ENCODE assay signal across 8 cellular contexts in the genomic region with DNA sequence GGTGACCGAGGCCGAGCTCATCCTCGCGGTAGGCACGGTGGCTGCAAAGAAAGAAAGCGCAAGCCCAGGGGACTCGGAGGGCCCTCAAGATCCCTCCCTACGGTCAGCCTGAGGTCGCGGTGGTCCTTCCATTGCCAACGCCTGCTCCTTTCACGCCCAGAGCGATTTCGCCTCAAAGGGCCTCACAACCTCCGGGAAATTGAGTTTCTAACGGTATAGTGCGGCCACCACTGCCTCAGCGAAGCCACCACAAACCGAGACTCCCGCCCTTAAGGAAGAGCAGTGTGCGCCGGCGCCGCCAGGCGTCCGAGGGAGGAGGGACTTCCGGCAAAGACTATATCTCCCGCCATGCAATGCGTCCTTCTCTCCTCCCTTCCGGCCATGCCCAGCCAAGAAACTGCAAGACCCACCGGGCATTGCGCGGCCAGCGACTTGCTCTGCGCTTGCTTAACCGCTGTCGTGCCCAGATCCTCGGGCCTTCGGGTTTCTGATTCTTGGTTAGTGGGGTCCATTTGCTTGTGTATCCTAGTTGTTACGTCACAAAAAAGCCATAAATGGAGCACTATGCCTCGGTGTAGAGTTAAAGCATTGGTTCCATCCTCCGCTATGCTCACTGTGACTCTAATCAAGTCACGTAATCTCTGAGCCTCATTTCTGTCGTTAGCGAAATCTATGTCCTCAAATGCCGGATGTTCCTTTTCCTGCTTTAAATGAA. TPM values are rescaled to one million over a fixed set of nuclear protein-coding genes. Genes with fewer than 3 reads are reported as not detected.
DNase-seq lines count a peak whose midpoint lies in the region; ATAC-seq and TF ChIP-seq lines count a peak whose summit lies in the region.

A gene with protein sequence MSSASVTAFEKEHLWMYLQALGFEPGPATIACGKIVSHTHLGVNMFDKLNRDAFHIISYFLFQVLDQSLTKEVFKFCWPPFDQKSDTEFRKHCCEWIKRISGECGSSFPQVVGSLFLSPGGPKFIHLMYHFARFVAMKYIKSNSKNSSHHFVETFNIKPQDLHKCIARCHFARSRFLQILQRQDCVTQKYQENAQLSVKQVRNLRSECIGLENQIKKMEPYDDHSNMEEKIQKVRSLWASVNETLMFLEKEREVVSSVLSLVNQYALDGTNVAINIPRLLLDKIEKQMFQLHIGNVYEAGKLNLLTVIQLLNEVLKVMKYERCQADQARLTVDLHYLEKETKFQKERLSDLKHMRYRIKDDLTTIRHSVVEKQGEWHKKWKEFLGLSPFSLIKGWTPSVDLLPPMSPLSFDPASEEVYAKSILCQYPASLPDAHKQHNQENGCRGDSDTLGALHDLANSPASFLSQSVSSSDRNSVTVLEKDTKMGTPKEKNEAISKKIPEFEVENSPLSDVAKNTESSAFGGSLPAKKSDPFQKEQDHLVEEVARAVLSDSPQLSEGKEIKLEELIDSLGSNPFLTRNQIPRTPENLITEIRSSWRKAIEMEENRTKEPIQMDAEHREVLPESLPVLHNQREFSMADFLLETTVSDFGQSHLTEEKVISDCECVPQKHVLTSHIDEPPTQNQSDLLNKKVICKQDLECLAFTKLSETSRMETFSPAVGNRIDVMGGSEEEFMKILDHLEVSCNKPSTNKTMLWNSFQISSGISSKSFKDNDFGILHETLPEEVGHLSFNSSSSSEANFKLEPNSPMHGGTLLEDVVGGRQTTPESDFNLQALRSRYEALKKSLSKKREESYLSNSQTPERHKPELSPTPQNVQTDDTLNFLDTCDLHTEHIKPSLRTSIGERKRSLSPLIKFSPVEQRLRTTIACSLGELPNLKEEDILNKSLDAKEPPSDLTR (minus strand): TSS at position 274 of the 715 bp plus-strand sequence. CDS start 253 bp downstream, at position 21.

- POLR2A ChIA-PET in AG04450 (lab: Yijun Ruan, JAX), result no interaction called here

- H3K27ac ChIP-seq in AG04450 (ENCODE audit: low read depth, low read length), result peak within 1 kb of the TSS; percentile 40
- H3K27ac ChIP-seq in VCaP, result peak within 1 kb of the TSS; percentile 91
- peak within 1 kb of the TSS; percentile 89 to 95 for H3K27ac ChIP-seq in breast epithelium
- peak within 1 kb of the TSS; percentile 79 for H3K27ac ChIP-seq in iPS-18a (ENCODE audit: low read length)

- TF ChIP-seq POLR2A in breast epithelium (IDR thresholded peaks at IDR 0.05), result peak; percentile 36

- peak; percentile 61 for TF ChIP-seq CTCF in AG04450 (IDR thresholded peaks at IDR 0.05; ENCODE audit: low read depth, low read length)
- TF ChIP-seq CTCF in VCaP (conservative IDR thresholded peaks at IDR 0.05), result peak; percentile 21; the same call in 1 of the 2 replicates
- peak; percentile 69 to 85 (median 72) for TF ChIP-seq CTCF in breast epithelium (IDR thresholded peaks at IDR 0.05)

- H3K36me3 ChIP-seq in breast epithelium (no peaks in the 10 kb centered on the region), iPS-18a (ENCODE audit: control insufficient read depth, low read depth, low read length) (peaks cover 7% of the 10 kb centered on the region), skeletal muscle satellite cell (ENCODE audit: insufficient read depth, low read length) (peaks cover 2% of the 10 kb centered on the region)

- H3K4me1 ChIP-seq in breast epithelium, result peaks cover 0 to 4% of the 10 kb centered on the region in 2 donors
- no peaks in the 10 kb centered on the region for H3K4me1 ChIP-seq in iPS-18a (ENCODE audit: control insufficient read depth, low read depth, low read length)
- peaks cover 11% of the 10 kb centered on the region for H3K4me1 ChIP-seq in skeletal muscle satellite cell (ENCODE audit: control insufficient read depth, insufficient read depth, low read length)

- ATAC-seq in GM18870 (IDR thresholded peaks at IDR 0.05; ENCODE audit: unreplicated experiment), result peak; percentile 96
- peak; percentile 96 for ATAC-seq in HG03135 (IDR thresholded peaks at IDR 0.05; ENCODE audit: unreplicated experiment)

- H3K9ac ChIP-seq in iPS-18a (ENCODE audit: low read length) (peak within 1 kb of the TSS; percentile 94), skeletal muscle satellite cell (ENCODE audit: low read depth, low read length) (peak within 1 kb of the TSS; percentile 73)

- CTCF ChIA-PET in AG04450 (lab: Charles Lee), result interaction anchor here (1.0 kb wide), 1 partner anchor 71 kb away, joined by 9 read pairs; no protein-coding TSS in a partner anchor

- intact Hi-C loops in breast epithelium (cut with DNase I; ENCODE audit: low total_unique reads), result no loop called here

- peak within 1 kb of the TSS; percentile 81 for H3K4me3 ChIP-seq in AG04450 (ENCODE audit: low read depth, low read length)
- H3K4me3 ChIP-seq in breast epithelium, result peak within 1 kb of the TSS; percentile 57 to 84 (median 70)
- peak within 1 kb of the TSS; percentile 92 for H3K4me3 ChIP-seq in iPS-18a (ENCODE audit: low read length)
- peak within 1 kb of the TSS; percentile 79 for H3K4me3 ChIP-seq in skeletal muscle satellite cell (ENCODE audit: low read length)

- H3K9me3 ChIP-seq in AG04450 (ENCODE audit: control insufficient read depth, insufficient read depth, low read length) (no peaks in the 10 kb centered on the region; the same call in 1 of the 2 replicates), breast epithelium (no peaks in the 10 kb centered on the region), iPS-18a (ENCODE audit: control insufficient read depth, low read depth, low read length) (no peaks in the 10 kb centered on the region), skeletal muscle satellite cell (replicated peaks; ENCODE audit: low read length) (no peaks in the 10 kb centered on the region)

- peak within 1 kb of the TSS; percentile 79 for H3K4me2 ChIP-seq in skeletal muscle satellite cell (ENCODE audit: low read length)

- no peaks in the 10 kb centered on the region for H3K27me3 ChIP-seq in AG04450 (ENCODE audit: control insufficient read depth, insufficient read depth, low read length)
- no peaks in the 10 kb centered on the region for H3K27me3 ChIP-seq in breast epithelium
- H3K27me3 ChIP-seq in iPS-18a (ENCODE audit: control insufficient read depth, insufficient read depth, low read length), result no peaks in the 10 kb centered on the region
- H3K27me3 ChIP-seq in skeletal muscle satellite cell (ENCODE audit: control insufficient read depth, insufficient read depth, low read length), result no peaks in the 10 kb centered on the region

- DNase-seq in AG04450 (ENCODE audit: low read depth, low spot score) (peak; percentile 89), NCI-H2196 treated with DMSO at 0.1 percent for 48 hours (lab: John Stamatoyannopoulos, UW; ENCODE audit: unreplicated experiment) (peak; percentile 95), breast epithelium (ENCODE audit: low spot score in 2 of 2) (peak; percentile 94)

RNA-seq across cellular contexts. Expression of the gene that starts here (rescaled TPM):
- polyA plus RNA-seq in AG04450 (2011; rRNA removed), result 5.8 and 9.3 TPM in 2 replicates
- 5.0 and 7.5 TPM in 2 replicates for polyA minus RNA-seq in AG04450 (2011; rRNA and poly(A)+ RNA removed)
- total RNA-seq in breast epithelium, result 10 to 100 TPM in 2 of 3 donors, 1 to 10 TPM in 1; 8.5 to 14.0 (median 10.5) TPM
- total RNA-seq in skeletal muscle satellite cell (2012; rRNA removed), result 25.6 and 25.9 TPM in 2 replicates

Comparison
In these comparisons a context has a peak if more than half of its experiments do, and no peak if none do; other contexts are left out.
1. Peak in every context shown above with its lines: DNase-seq, ATAC-seq, H3K4me3 ChIP-seq and H3K27ac ChIP-seq.
2. H3K27ac ChIP-seq: peak in every context shown above with its lines; median percentile 92 in breast epithelium; 91 in VCaP; 79 in iPS-18a; 40 in AG04450.
3. CTCF ChIP-seq: peak in every context shown above with its lines; median percentile 72 in breast epithelium; 61 in AG04450; 21 in VCaP.